ENCODE assay signal across 15 cellular contexts in genomic region chr5:14191325-14191724, GRCh38. TPM values are rescaled to one million over a fixed set of nuclear protein-coding genes. Genes with fewer than 3 reads are reported as not detected.
A peak's percentile ranks its signal among the peaks of the same experiment; 100 is the strongest.
DNase-seq lines count a peak whose midpoint lies in the region; ATAC-seq and TF ChIP-seq lines count a peak whose summit lies in the region.
"Had no signal": no experiment of that assay in that cellular context is flagged by ENCODE, and none has a peak within 500 bp of the region (broad histone marks: within the 10 kb centered on the region; RNA-seq: fewer than 3 reads in every experiment).

No MANE protein-coding gene starts in this region.

- no peak overlapping the region for H3K4me3 Mint-ChIP-seq in natural killer cell treated with Interleukin-12 subunit alpha and Interleukin-12 subunit beta and Interleukin-15 and Interleukin-18, amount 100 ng/mL, for 72 hours
- H3K4me3 Mint-ChIP-seq: activated naive CD4-positive, alpha-beta T cell treated with anti-CD3 and anti-CD28 coated beads, Interleukin-2, amount 10 ng/mL, durations not matched to agents 7 days and 5 days; B cell; neural progenitor cell had no signal

- H3K36me3 ChIP-seq in RWPE2 (ENCODE audit: low read depth) (peaks cover 11% of the 10 kb centered on the region), hepatocyte (replicated peaks; ENCODE audit: insufficient read depth, low read depth) (no peaks in the 10 kb centered on the region), stomach (no peaks in the 10 kb centered on the region)
- H3K36me3 ChIP-seq: neural progenitor cell had no signal

- no peaks in the 10 kb centered on the region for H3K9me2 ChIP-seq in hepatocyte (replicated peaks; ENCODE audit: insufficient read depth)

- 80% methylated on average over 3 of the region's 3 CpGs for whole genome bisulfite sequencing in hepatocyte (ENCODE audit: low lambda C conversion rate, missing lambda C conversion rate)
- WGBS in stomach, 5 donors: 67 to 80% (median 71%) methylated on average over 3 of the region's 3 CpGs

- intact Hi-C loops in stomach (cut with DNase I; ENCODE audit: low total_unique reads): no loop called here

- ATAC-seq in RWPE2 (ENCODE audit: low read depth): no peak
- ATAC-seq in natural killer cell treated with Interleukin-12 subunit alpha and Interleukin-12 subunit beta and Interleukin-15 and Interleukin-18, amount 100 ng/mL, for 72 hours: no peak

- no peaks in the 10 kb centered on the region for H3K36me3 Mint-ChIP-seq in natural killer cell treated with Interleukin-12 subunit alpha and Interleukin-12 subunit beta and Interleukin-15 and Interleukin-18, amount 100 ng/mL, for 72 hours
- H3K36me3 Mint-ChIP-seq: activated naive CD4-positive, alpha-beta T cell treated with anti-CD3 and anti-CD28 coated beads, Interleukin-2, amount 10 ng/mL, durations not matched to agents 7 days and 5 days had no signal

- H3K9me3 ChIP-seq in RWPE2 (ENCODE audit: severe bottlenecking) (no peaks in the 10 kb centered on the region), hepatocyte (ENCODE audit: low read depth) (no peaks in the 10 kb centered on the region), stomach (no peaks in the 10 kb centered on the region)

- no peaks in the 10 kb centered on the region for H3K27me3 Mint-ChIP-seq in natural killer cell treated with Interleukin-12 subunit alpha and Interleukin-12 subunit beta and Interleukin-15 and Interleukin-18, amount 100 ng/mL, for 72 hours
- H3K27me3 Mint-ChIP-seq: B cell had no signal

- no peak overlapping the region for H3K4me3 ChIP-seq in RWPE2 (ENCODE audit: severe bottlenecking)
- H3K4me3 ChIP-seq in hepatocyte: no peak overlapping the region
- H3K4me3 ChIP-seq in stomach: no peak overlapping the region
- H3K4me3 ChIP-seq: neural progenitor cell had no signal

- peaks cover 93% of the 10 kb centered on the region for H3K79me2 ChIP-seq in hepatocyte

- TF ChIP-seq POLR2A in stomach (IDR thresholded peaks at IDR 0.05): no peak

- no peak overlapping the region for H2AFZ ChIP-seq in hepatocyte
- H2AFZ ChIP-seq: neural progenitor cell had no signal

- H3K4me1 ChIP-seq in RWPE2 (ENCODE audit: insufficient read depth, poor library complexity, severe bottlenecking) (peaks cover 71% of the 10 kb centered on the region), hepatocyte (ENCODE audit: insufficient read depth) (peaks cover 11% of the 10 kb centered on the region), stomach (peaks cover 12 to 83% (median 44%) of the 10 kb centered on the region in 4 donors)
- H3K4me1 ChIP-seq: neural progenitor cell had no signal

- H3K4me2 ChIP-seq in hepatocyte: peak overlapping the region; percentile 57
- H3K4me2 ChIP-seq: neural progenitor cell had no signal

- H3K27me3 ChIP-seq in RWPE2 (ENCODE audit: insufficient read depth, poor library complexity, severe bottlenecking) (no peaks in the 10 kb centered on the region), hepatocyte (no peaks in the 10 kb centered on the region), stomach (no peaks in the 10 kb centered on the region)
- H3K27me3 ChIP-seq: neural progenitor cell had no signal

- peaks cover 4 to 5% of the 10 kb centered on the region in 2 donors for H3K4me1 Mint-ChIP-seq in natural killer cell treated with Interleukin-12 subunit alpha and Interleukin-12 subunit beta and Interleukin-15 and Interleukin-18, amount 100 ng/mL, for 72 hours (ENCODE audit: low read depth in 2 of 2)
- H3K4me1 Mint-ChIP-seq: activated naive CD4-positive, alpha-beta T cell treated with anti-CD3 and anti-CD28 coated beads, Interleukin-2, amount 10 ng/mL, durations not matched to agents 7 days and 5 days had no signal

- H4K20me1 ChIP-seq in hepatocyte (ENCODE audit: insufficient read depth, poor library complexity, severe bottlenecking): peaks cover 52% of the 10 kb centered on the region

- no peak for TF ChIP-seq EP300 in stomach (IDR thresholded peaks at IDR 0.05)

- DNase-seq in H4 (ENCODE audit: low spot score) (peak; percentile 52), RWPE2 (ENCODE audit: low spot score) (no peak), hepatocyte (ENCODE audit: low spot score) (no peak), stomach (no peak), DMS 273 treated with DMSO at 0.1 percent for 48 hours (lab: John Stamatoyannopoulos, UW) (no peak), mesenteric fat pad (ENCODE audit: low spot score) (no peak)
- DNase-seq in natural killer cell treated with Interleukin-12 subunit alpha and Interleukin-12 subunit beta and Interleukin-15 and Interleukin-18, amount 100 ng/mL, for 72 hours (ENCODE audit: low spot score): no peak
- DNase-seq: activated naive CD4-positive, alpha-beta T cell treated with anti-CD3 and anti-CD28 coated beads, Interleukin-2, amount 10 ng/mL, durations not matched to agents 7 days and 5 days; effector CD8-positive, alpha-beta T cell; foreskin fibroblast; KBM-7; T-helper 9 cell had no signal

- H3K27ac ChIP-seq in RWPE2 (ENCODE audit: poor library complexity, severe bottlenecking) (peak overlapping the region; percentile 98), hepatocyte (peak overlapping the region; percentile 61), stomach (peak overlapping the region in 4 of 5 donors; percentile 66 to 85 (median 76))
- H3K27ac ChIP-seq: HL-60, neural progenitor cell had no signal

- no peaks in the 10 kb centered on the region for H3K9me3 Mint-ChIP-seq in natural killer cell treated with Interleukin-12 subunit alpha and Interleukin-12 subunit beta and Interleukin-15 and Interleukin-18, amount 100 ng/mL, for 72 hours
- H3K9me3 Mint-ChIP-seq: activated naive CD4-positive, alpha-beta T cell treated with anti-CD3 and anti-CD28 coated beads, Interleukin-2, amount 10 ng/mL, durations not matched to agents 7 days and 5 days; neural progenitor cell had no signal

- H3K27ac Mint-ChIP-seq in natural killer cell treated with Interleukin-12 subunit alpha and Interleukin-12 subunit beta and Interleukin-15 and Interleukin-18, amount 100 ng/mL, for 72 hours: no peak overlapping the region
- H3K27ac Mint-ChIP-seq: activated naive CD4-positive, alpha-beta T cell treated with anti-CD3 and anti-CD28 coated beads, Interleukin-2, amount 10 ng/mL, durations not matched to agents 7 days and 5 days; neural progenitor cell had no signal

- TF ChIP-seq CTCF in RWPE2 (IDR thresholded peaks at IDR 0.05; ENCODE audit: poor library complexity, severe bottlenecking): no peak
- no peak for TF ChIP-seq CTCF in hepatocyte (IDR thresholded peaks at IDR 0.05; ENCODE audit: poor library complexity)
- TF ChIP-seq CTCF in stomach (IDR thresholded peaks at IDR 0.05): no peak

RNA-seq across cellular contexts. Expression of gene TRIO, which starts 48.2 kb away (rescaled TPM):
- total RNA-seq in H4 (2014; rRNA removed; shearing (Covaris generic)): 38.2 and 50.9 TPM in 2 replicates
- total RNA-seq in hepatocyte: 63.0 and 78.2 TPM in 2 replicates
- 18.5 and 25.6 TPM in 2 replicates for polyA plus RNA-seq in hepatocyte
- total RNA-seq in stomach: 100 to 1,000 TPM in 4 of 5 donors, 10 to 100 TPM in 1; 67.1 to 558 (median 199) TPM
- polyA plus RNA-seq in stomach: 10 to 100 TPM in 2 of 3 donors, 1 to 10 TPM in 1; 9.9 to 20.8 (median 15.3) TPM
- 10 to 100 TPM; 40.1 to 70.3 TPM for total RNA-seq in natural killer cell treated with Interleukin-12 subunit alpha and Interleukin-12 subunit beta and Interleukin-15 and Interleukin-18, amount 100 ng/mL, for 72 hours
- 145 TPM for total RNA-seq in mesenteric fat pad
